22 cellular contexts compared by ENCODE assay signal in the genomic region with DNA sequence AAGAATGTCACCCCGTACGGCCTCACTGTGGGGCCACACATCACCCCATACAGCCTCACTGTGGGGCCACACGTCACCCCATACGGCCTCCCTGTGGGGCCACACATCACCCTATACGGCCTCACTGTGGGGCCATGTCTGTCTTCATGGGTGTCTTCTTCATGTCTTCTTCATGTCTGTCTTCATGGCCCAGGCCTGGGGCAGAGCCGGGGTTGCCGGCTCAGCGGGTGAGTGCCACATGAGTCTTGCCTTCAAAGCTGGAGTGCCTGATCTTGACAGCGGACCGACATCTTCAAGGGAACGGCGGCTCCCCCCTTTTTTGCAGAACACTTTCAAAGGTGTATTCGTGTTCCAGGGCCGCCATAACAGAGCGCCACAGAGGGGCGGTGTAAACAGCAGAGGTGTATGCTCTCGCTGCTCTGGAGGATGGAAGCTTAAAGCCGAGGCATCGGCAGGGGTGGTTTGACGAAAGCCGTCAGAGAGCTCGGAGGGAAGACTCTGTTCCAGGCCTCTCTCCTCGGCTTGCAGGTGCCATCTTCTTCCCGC.
"Had no signal": no experiment of that assay in that cellular context is flagged by ENCODE, and none has a peak within 500 bp of the region (broad histone marks: within the 10 kb centered on the region; RNA-seq: fewer than 3 reads in every experiment).

No MANE protein-coding gene starts in this region.

- H3K9ac ChIP-seq: KMS-11 had no signal

- H3K4me3 ChIP-seq: K562, SJCRH30 had no signal

- H3K27ac ChIP-seq: KMS-11, SJCRH30 had no signal

- H3K4me2 ChIP-seq: KMS-11 had no signal

- H3K9me3 ChIP-seq: SJCRH30 had no signal

- H3K27me3 Mint-ChIP-seq: IgD-negative memory B cell had no signal

- H3K4me1 ChIP-seq: SJCRH30 had no signal

- H3K36me3 ChIP-seq: SJCRH30 had no signal

- ATAC-seq: K562, SK-N-SH treated with all-trans-retinoic acid at 6 μM for 48 hours had no signal

- FAIRE-seq: K562, RCC 7860 had no signal

- H3K36me3 Mint-ChIP-seq: IgD-negative memory B cell had no signal

- H3K4me3 Mint-ChIP-seq: IgD-negative memory B cell had no signal

- H3K4me1 Mint-ChIP-seq: IgD-negative memory B cell had no signal

- DNase-seq: Kasumi-1, MM.1S, NCI-H1092 treated with DMSO at 0.1 percent for 48 hours, NCI-H1436, NCI-H187, NCI-H2029, NCI-H2081 treated with DMSO at 0.1 percent for 48 hours, NCI-H2171, NCI-H226, NCI-H446, NCI-H510A, NCI-H524 treated with DMSO at 0.1 percent for 48 hours, NCI-H69, NCI-H774, RPMI8226, SHP77 treated with DMSO at 0.1 percent for 48 hours, SJCRH30 had no signal
